ENCODE assay signal across 3 cellular contexts in the genomic region with DNA sequence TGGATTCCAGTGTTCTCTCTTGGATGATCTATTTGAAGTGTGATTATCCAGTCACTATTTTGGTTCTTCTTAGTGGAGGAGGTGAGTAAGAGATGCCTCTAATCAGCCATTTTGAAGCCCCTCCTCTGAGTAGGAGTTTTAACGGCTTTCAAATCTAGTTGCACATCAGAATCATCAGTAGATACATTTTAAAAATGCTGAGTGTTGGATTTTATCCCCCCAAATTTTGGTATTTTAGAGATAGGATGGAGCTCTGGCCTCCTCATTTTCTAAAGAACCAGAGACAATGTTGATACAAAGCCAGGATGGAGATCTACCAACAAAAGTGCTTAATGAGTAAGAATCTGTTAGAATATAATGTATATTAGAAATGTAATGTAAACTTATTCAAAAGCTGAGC.
A peak's percentile ranks its signal among the peaks of the same experiment; 100 is the strongest.
TF ChIP-seq lines count a peak whose summit lies in the region.

No MANE protein-coding gene starts in this region.

TF ChIP-seq in HepG2, 621 proteins besides CTCF, POLR2A, EP300 and RAD21:
- TF ChIP-seq MAFF (IDR thresholded peaks at IDR 0.05; ENCODE audit: low read depth, low read length) (peak; percentile 51), MAFK (conservative IDR thresholded peaks at IDR 0.05 in 1 of 2, IDR thresholded peaks at IDR 0.05 in 1 of 2; ENCODE audit: low read length in 2 of 2) (peak; percentile 42 to 64; a peak in 2 of 4 replicates), ETV5 (CRISPR knock-in tag; IDR thresholded peaks at IDR 0.05; ENCODE audit: borderline replicate concordance) (no peak), TBL1XR1 (IDR thresholded peaks at IDR 0.05; ENCODE audit: borderline replicate concordance, low read length, partially characterized antibody) (no peak)

TF ChIP-seq in A549, 52 proteins besides CTCF, POLR2A, EP300 and RAD21:
- TF ChIP-seq TFCP2L1 (CRISPR knock-in tag; IDR thresholded peaks at IDR 0.05) (no peak), NFE2L2 (conservative IDR thresholded peaks at IDR 0.05; ENCODE audit: low read length) (no peak), RCOR1 (IDR thresholded peaks at IDR 0.05; ENCODE audit: low read depth, low read length) (no peak), ESRRA (IDR thresholded peaks at IDR 0.05; ENCODE audit: borderline replicate concordance, low read length) (no peak), EHMT2 (IDR thresholded peaks at IDR 0.05; ENCODE audit: low read depth) (no peak), ZFP36 (IDR thresholded peaks at IDR 0.05; ENCODE audit: borderline replicate concordance, partially characterized antibody) (no peak), MAFK (IDR thresholded peaks at IDR 0.05; ENCODE audit: partially characterized antibody) (peak; percentile 62)
- TF ChIP-seq, protein P1, sequence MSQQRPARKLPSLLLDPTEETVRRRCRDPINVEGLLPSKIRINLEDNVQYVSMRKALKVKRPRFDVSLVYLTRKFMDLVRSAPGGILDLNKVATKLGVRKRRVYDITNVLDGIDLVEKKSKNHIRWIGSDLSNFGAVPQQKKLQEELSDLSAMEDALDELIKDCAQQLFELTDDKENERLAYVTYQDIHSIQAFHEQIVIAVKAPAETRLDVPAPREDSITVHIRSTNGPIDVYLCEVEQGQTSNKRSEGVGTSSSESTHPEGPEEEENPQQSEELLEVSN (IDR thresholded peaks at IDR 0.05; ENCODE audit: borderline replicate concordance, low read depth) = no peak

TF ChIP-seq in IMR-90, 13 proteins besides CTCF, POLR2A, EP300 and RAD21:
- peak; percentile 42 for TF ChIP-seq MAFK (IDR thresholded peaks at IDR 0.05; ENCODE audit: low read depth, low read length)
- TF ChIP-seq, protein P2, sequence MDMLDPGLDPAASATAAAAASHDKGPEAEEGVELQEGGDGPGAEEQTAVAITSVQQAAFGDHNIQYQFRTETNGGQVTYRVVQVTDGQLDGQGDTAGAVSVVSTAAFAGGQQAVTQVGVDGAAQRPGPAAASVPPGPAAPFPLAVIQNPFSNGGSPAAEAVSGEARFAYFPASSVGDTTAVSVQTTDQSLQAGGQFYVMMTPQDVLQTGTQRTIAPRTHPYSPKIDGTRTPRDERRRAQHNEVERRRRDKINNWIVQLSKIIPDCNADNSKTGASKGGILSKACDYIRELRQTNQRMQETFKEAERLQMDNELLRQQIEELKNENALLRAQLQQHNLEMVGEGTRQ (IDR thresholded peaks at IDR 0.05; ENCODE audit: low read depth, low read length) = no peak
- TF ChIP-seq, protein P3, sequence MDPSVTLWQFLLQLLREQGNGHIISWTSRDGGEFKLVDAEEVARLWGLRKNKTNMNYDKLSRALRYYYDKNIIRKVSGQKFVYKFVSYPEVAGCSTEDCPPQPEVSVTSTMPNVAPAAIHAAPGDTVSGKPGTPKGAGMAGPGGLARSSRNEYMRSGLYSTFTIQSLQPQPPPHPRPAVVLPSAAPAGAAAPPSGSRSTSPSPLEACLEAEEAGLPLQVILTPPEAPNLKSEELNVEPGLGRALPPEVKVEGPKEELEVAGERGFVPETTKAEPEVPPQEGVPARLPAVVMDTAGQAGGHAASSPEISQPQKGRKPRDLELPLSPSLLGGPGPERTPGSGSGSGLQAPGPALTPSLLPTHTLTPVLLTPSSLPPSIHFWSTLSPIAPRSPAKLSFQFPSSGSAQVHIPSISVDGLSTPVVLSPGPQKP (IDR thresholded peaks at IDR 0.05; ENCODE audit: borderline replicate concordance, low read depth, low read length) = no peak
- TF ChIP-seq MXI1 (IDR thresholded peaks at IDR 0.05; ENCODE audit: borderline replicate concordance, low read depth, low read length) = no peak
- no peak for TF ChIP-seq BHLHE40 (IDR thresholded peaks at IDR 0.05; ENCODE audit: low read depth, low read length)
- no peak for TF ChIP-seq RCOR1 (IDR thresholded peaks at IDR 0.05; ENCODE audit: insufficient replicate concordance, low read length)
